ENCODE assay signal across 15 cellular contexts in the genomic region with DNA sequence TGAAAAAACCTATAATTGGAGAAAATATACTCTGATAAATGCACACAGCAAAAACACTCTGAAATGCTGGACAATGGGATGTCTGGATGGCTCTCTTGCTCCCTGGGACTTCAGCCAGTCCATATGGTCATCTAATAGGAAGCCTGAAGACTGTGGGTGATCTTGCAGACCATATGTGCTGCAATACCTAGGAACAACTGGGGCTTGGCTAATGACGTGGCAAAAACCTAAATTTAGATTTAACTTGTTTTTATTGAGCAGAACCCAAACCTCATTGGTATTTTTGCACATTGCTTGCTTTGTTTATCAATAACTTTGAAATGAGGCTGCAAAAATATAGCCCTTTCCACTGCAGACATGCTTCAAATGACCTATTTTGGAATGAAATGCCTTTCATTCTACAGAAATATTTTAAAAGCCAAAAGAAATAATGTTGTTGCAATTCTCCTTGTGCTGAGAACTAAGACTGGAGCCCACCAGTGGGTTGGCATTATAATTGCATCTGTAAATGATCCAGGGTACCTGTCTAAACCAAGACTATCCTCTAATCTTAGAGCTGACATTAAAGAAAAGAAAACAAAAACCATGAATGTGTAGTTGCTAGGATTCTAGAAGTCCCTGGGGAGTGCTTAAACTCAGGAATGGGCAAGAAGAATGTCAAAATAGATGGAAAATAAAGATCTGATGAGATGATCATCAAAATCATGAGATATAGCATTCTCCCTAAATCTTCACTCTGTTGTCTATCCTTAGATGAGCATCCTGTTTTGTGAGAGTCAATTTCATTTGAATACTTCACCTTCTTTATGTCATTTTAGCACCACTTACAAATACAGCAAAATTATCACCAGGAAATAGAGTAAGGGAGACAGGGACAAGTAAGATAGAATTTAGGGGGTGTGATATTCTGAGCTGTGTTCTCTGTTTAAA.
DNase-seq lines count a peak whose midpoint lies in the region; TF ChIP-seq lines count a peak whose summit lies in the region.
"Had no signal": no experiment of that assay in that cellular context is flagged by ENCODE, and none has a peak within 500 bp of the region (broad histone marks: within the 10 kb centered on the region; RNA-seq: fewer than 3 reads in every experiment).

No MANE protein-coding gene starts in this region.

- H3K9ac ChIP-seq in fibroblast of lung (ENCODE audit: insufficient read depth, low read length): no peak overlapping the region
- H3K9ac ChIP-seq: BLaER1 treated with 17β-estradiol and CSF1 and Interleukin-3, amounts not matched to agents 10 nM and 100 nM had no signal

- H3K9me3 ChIP-seq in fibroblast of lung (ENCODE audit: control insufficient read depth, insufficient read depth, low read depth, low read length) (no peaks in the 10 kb centered on the region), ovary (no peaks in the 10 kb centered on the region)
- H3K9me3 ChIP-seq: BLaER1 treated with 17β-estradiol and CSF1 and Interleukin-3, amounts not matched to agents 10 nM and 100 nM had no signal

- TF ChIP-seq CTCF in fibroblast of lung (conservative IDR thresholded peaks at IDR 0.05 in 1 of 2, IDR thresholded peaks at IDR 0.05 in 1 of 2; ENCODE audit: low read depth in 1 of 2, low read length in 2 of 2): no peak
- no peak for TF ChIP-seq CTCF in ovary (IDR thresholded peaks at IDR 0.05)

- peak; percentile 29 for DNase-seq in EH (ENCODE audit: low read depth)
- peak; percentile 68 for DNase-seq in NCI-H446 treated with DMSO at 0.1 percent for 48 hours (lab: John Stamatoyannopoulos, UW)
- DNase-seq in fibroblast of lung (ENCODE audit: low read depth in 2 of 2): peak; percentile 4 to 42
- DNase-seq in stromal cell of bone marrow (ENCODE audit: low read depth): peak; percentile 38
- no peak for DNase-seq in NCI-H2081 treated with DMSO at 0.1 percent for 48 hours (lab: John Stamatoyannopoulos, UW)
- no peak for DNase-seq in HUDEP-2 (lab: John Stamatoyannopoulos, UW; ENCODE audit: unreplicated experiment in 76 of 76)
- no peak for DNase-seq in ovary
- DNase-seq: ACHN, DMS153, KBM-7, NCI-H1048, NCI-H510A treated with DMSO at 0.1 percent for 48 hours, SHP77 treated with DMSO at 0.1 percent for 48 hours had no signal

- H3K4me2 ChIP-seq in fibroblast of lung (ENCODE audit: extremely low read depth, insufficient read depth, low read length): no peak overlapping the region
- H3K4me2 ChIP-seq: BLaER1 treated with 17β-estradiol and CSF1 and Interleukin-3, amounts not matched to agents 10 nM and 100 nM had no signal

- TF ChIP-seq POLR2A in ovary (IDR thresholded peaks at IDR 0.05): no peak

- no peak for TF ChIP-seq EP300 in ovary (IDR thresholded peaks at IDR 0.05)

- H3K27ac ChIP-seq in fibroblast of lung (ENCODE audit: insufficient read depth, low read length) (no peak overlapping the region), ovary (no peak overlapping the region)
- H3K27ac ChIP-seq: BLaER1 treated with 17β-estradiol and CSF1 and Interleukin-3, amounts not matched to agents 10 nM and 100 nM had no signal

- intact Hi-C loops in ovary (cut with DNase I): no loop called here

- H3K4me1 ChIP-seq in fibroblast of lung (ENCODE audit: control insufficient read depth, extremely low read depth, insufficient read depth, low read length) (no peaks in the 10 kb centered on the region), ovary (ENCODE audit: insufficient read depth) (no peaks in the 10 kb centered on the region)
- H3K4me1 ChIP-seq: BLaER1 treated with 17β-estradiol and CSF1 and Interleukin-3, amounts not matched to agents 10 nM and 100 nM had no signal

- H2AFZ ChIP-seq in fibroblast of lung (ENCODE audit: low read length): no peak overlapping the region

- H3K79me2 ChIP-seq in fibroblast of lung (ENCODE audit: control insufficient read depth, insufficient read depth, low read length): no peaks in the 10 kb centered on the region

- WGBS in ovary, 3 donors: 5 to 20% (median 6%) methylated on average over 1 of the region's 1 CpG

- no peaks in the 10 kb centered on the region for H4K20me1 ChIP-seq in fibroblast of lung (ENCODE audit: control insufficient read depth, extremely low read depth, insufficient read depth, low read length)
- H4K20me1 ChIP-seq: BLaER1 treated with 17β-estradiol and CSF1 and Interleukin-3, amounts not matched to agents 10 nM and 100 nM had no signal

- H3K27me3 ChIP-seq in fibroblast of lung (ENCODE audit: control insufficient read depth, insufficient read depth, low read length) (no peaks in the 10 kb centered on the region), ovary (no peaks in the 10 kb centered on the region)
- H3K27me3 ChIP-seq: BLaER1 treated with 17β-estradiol and CSF1 and Interleukin-3, amounts not matched to agents 10 nM and 100 nM had no signal

- no peaks in the 10 kb centered on the region for H3K36me3 ChIP-seq in fibroblast of lung (ENCODE audit: control insufficient read depth, insufficient read depth, low read length)
- no peaks in the 10 kb centered on the region for H3K36me3 ChIP-seq in ovary
- H3K36me3 ChIP-seq: BLaER1 treated with 17β-estradiol and CSF1 and Interleukin-3, amounts not matched to agents 10 nM and 100 nM had no signal

- no peak overlapping the region for H3K4me3 ChIP-seq in fibroblast of lung (replicated peaks in 1 of 4; ENCODE audit: control extremely low read depth in 1 of 4, insufficient read depth in 1 of 4, low read depth in 3 of 4, low read length in 4 of 4)
- H3K4me3 ChIP-seq in ovary: no peak overlapping the region
- H3K4me3 ChIP-seq: BLaER1 treated with 17β-estradiol and CSF1 and Interleukin-3, amounts not matched to agents 10 nM and 100 nM; GM12878 had no signal

Comparison
In these comparisons a context has a peak if more than half of its experiments do, and no peak if none do; other contexts are left out.
1. DNase-seq: peak in EH (single experiment), NCI-H446 treated with DMSO at 0.1 percent for 48 hours (single experiment), fibroblast of lung (2 of 2) and stromal cell of bone marrow (single experiment); none in NCI-H2081 treated with DMSO at 0.1 percent for 48 hours (single experiment), HUDEP-2 (0 of 76) and ovary (0 of 5).